Comparison of ENCODE assay signal across 14 cellular contexts in genomic region chr21:45087022-45087823, GRCh38. TPM values are rescaled to one million over a fixed set of nuclear protein-coding genes. Genes with fewer than 3 reads are reported as not detected.
DNase-seq lines count a peak whose midpoint lies in the region; ATAC-seq and TF ChIP-seq lines count a peak whose summit lies in the region.
"Had no signal": no experiment of that assay in that cellular context is flagged by ENCODE, and none has a peak within 500 bp of the region (broad histone marks: within the 10 kb centered on the region; RNA-seq: fewer than 3 reads in every experiment).

No MANE protein-coding gene starts in this region.

- no peak for DNase-seq in CD4-positive, alpha-beta T cell
- DNase-seq in Kasumi-1 (lab: John Stamatoyannopoulos, UW): peak; percentile 28 to 51
- peak; percentile 61 for DNase-seq in activated CD4-positive, alpha-beta memory T cell treated with anti-CD3 and anti-CD28 coated beads, Interleukin-2, amount 10 ng/mL, durations not matched to agents 7 days and 5 days
- DNase-seq in mucosa of descending colon: no peak
- no peak for DNase-seq in esophagus muscularis mucosa (ENCODE audit: extremely low spot score)
- no peak for DNase-seq in heart left ventricle
- DNase-seq: NCI-H69, nephron progenitor cell had no signal

- H3K27ac Mint-ChIP-seq in CD4-positive, alpha-beta T cell: peak overlapping the region; percentile 94
- H3K27ac Mint-ChIP-seq in activated CD4-positive, alpha-beta memory T cell treated with anti-CD3 and anti-CD28 coated beads, Interleukin-2, amount 10 ng/mL, durations not matched to agents 7 days and 5 days: peak overlapping the region; percentile 79
- H3K27ac Mint-ChIP-seq: nephron progenitor cell had no signal

- H3K27me3 Mint-ChIP-seq in CD4-positive, alpha-beta T cell: no peaks in the 10 kb centered on the region
- H3K27me3 Mint-ChIP-seq in activated CD4-positive, alpha-beta memory T cell treated with anti-CD3 and anti-CD28 coated beads, Interleukin-2, amount 10 ng/mL, durations not matched to agents 7 days and 5 days: no peaks in the 10 kb centered on the region

- CTCF ChIA-PET in CD4-positive, alpha-beta T cell (lab: Charles Lee): interaction anchor here (0.8 to 1.2 kb wide), 2 partner anchors 12 to 49 kb away, joined by 3 read pairs; no protein-coding TSS in a partner anchor
- CTCF ChIA-PET in activated CD4-positive, alpha-beta memory T cell treated with anti-CD3 and anti-CD28 coated beads, Interleukin-2, amount 10 ng/mL, durations not matched to agents 7 days and 5 days (lab: Charles Lee): no interaction called here

- peak overlapping the region; percentile 61 for H3K4me3 Mint-ChIP-seq in CD4-positive, alpha-beta T cell
- peak overlapping the region; percentile 43 for H3K4me3 Mint-ChIP-seq in activated CD4-positive, alpha-beta memory T cell treated with anti-CD3 and anti-CD28 coated beads, Interleukin-2, amount 10 ng/mL, durations not matched to agents 7 days and 5 days
- H3K4me3 Mint-ChIP-seq: nephron progenitor cell had no signal

- no peak overlapping the region for H3K27ac ChIP-seq in CD4-positive, alpha-beta T cell (ENCODE audit: low read depth, low read length)
- H3K27ac ChIP-seq in esophagus muscularis mucosa (replicated peaks in 1 of 4): peak overlapping the region in 1 of 4 donors; percentile 9
- no peak overlapping the region for H3K27ac ChIP-seq in heart left ventricle
- H3K27ac ChIP-seq: C4-2B had no signal

- no peaks in the 10 kb centered on the region for H3K9me3 ChIP-seq in CD4-positive, alpha-beta T cell (ENCODE audit: control insufficient read depth, low read length)
- H3K9me3 ChIP-seq in mucosa of descending colon (no peaks in the 10 kb centered on the region), esophagus muscularis mucosa (no peaks in the 10 kb centered on the region), heart left ventricle (no peaks in the 10 kb centered on the region)

- H3K4me3 ChIP-seq in mucosa of descending colon: no peak overlapping the region
- no peak overlapping the region for H3K4me3 ChIP-seq in esophagus muscularis mucosa
- H3K4me3 ChIP-seq in heart left ventricle: no peak overlapping the region

- no peak for TF ChIP-seq CTCF in CD4-positive, alpha-beta T cell (IDR thresholded peaks at IDR 0.05)
- no peak for TF ChIP-seq CTCF in mucosa of descending colon (IDR thresholded peaks at IDR 0.05)
- TF ChIP-seq CTCF in esophagus muscularis mucosa (IDR thresholded peaks at IDR 0.05): no peak
- no peak for TF ChIP-seq CTCF in heart left ventricle (IDR thresholded peaks at IDR 0.05)

- WGBS in esophagus muscularis mucosa: 76% methylated on average over 10 of the region's 10 CpGs
- WGBS in heart left ventricle, 4 donors: 87 to 92% (median 88%) methylated on average over 10 of the region's 10 CpGs

- H3K4me1 Mint-ChIP-seq in CD4-positive, alpha-beta T cell (ENCODE audit: low read depth): peaks cover 91% of the 10 kb centered on the region
- H3K4me1 Mint-ChIP-seq in activated CD4-positive, alpha-beta memory T cell treated with anti-CD3 and anti-CD28 coated beads, Interleukin-2, amount 10 ng/mL, durations not matched to agents 7 days and 5 days: peaks cover 77% of the 10 kb centered on the region

- peak; percentile 51 for ATAC-seq in CD4-positive, alpha-beta T cell (ENCODE audit: poor library complexity)
- ATAC-seq in mucosa of descending colon (peak; percentile 14), esophagus mucosa (no peak), GM21786 (IDR thresholded peaks at IDR 0.05; ENCODE audit: unreplicated experiment) (no peak), heart left ventricle (no peak)
- ATAC-seq: left lobe of liver, Right ventricle myocardium inferior, sciatic nerve had no signal

- intact Hi-C loops in CD4-positive, alpha-beta T cell (cut with DNase I, micrococcal nuclease): loop anchor here in 1 of 2 experiments (1.0 to 2.0 kb wide), 2 partner anchors 8 to 18 kb away; no protein-coding TSS in a partner anchor
- intact Hi-C loops in mucosa of descending colon (cut with DNase I, micrococcal nuclease) (no loop called here), esophagus muscularis mucosa (cut with DNase I) (loop anchor here (5.0 kb wide), 1 partner anchor 35 kb away; no protein-coding TSS in a partner anchor), heart left ventricle (cut with DNase I) (no loop called here)

- TF ChIP-seq POLR2A in esophagus muscularis mucosa (IDR thresholded peaks at IDR 0.05; ENCODE audit: low read depth) (no peak), heart left ventricle (IDR thresholded peaks at IDR 0.05) (no peak)

- H3K36me3 ChIP-seq in mucosa of descending colon (ENCODE audit: low read depth): no peaks in the 10 kb centered on the region
- peaks cover 0 to 8% (median 2%) of the 10 kb centered on the region in 4 donors for H3K36me3 ChIP-seq in esophagus muscularis mucosa
- H3K36me3 ChIP-seq in heart left ventricle: peaks cover 0 to under 1% (median 0%) of the 10 kb centered on the region in 9 donors

- no peak for TF ChIP-seq EP300 in esophagus muscularis mucosa (IDR thresholded peaks at IDR 0.05)

- H3K9me3 Mint-ChIP-seq in CD4-positive, alpha-beta T cell: no peaks in the 10 kb centered on the region
- H3K9me3 Mint-ChIP-seq in activated CD4-positive, alpha-beta memory T cell treated with anti-CD3 and anti-CD28 coated beads, Interleukin-2, amount 10 ng/mL, durations not matched to agents 7 days and 5 days: no peaks in the 10 kb centered on the region
- H3K9me3 Mint-ChIP-seq: nephron progenitor cell had no signal

- POLR2A ChIA-PET in CD4-positive, alpha-beta T cell (lab: Charles Lee): interaction anchor here (2.9 kb wide), 1 partner anchor 11 kb away, joined by 8 read pairs; no protein-coding TSS in a partner anchor
- POLR2A ChIA-PET in activated CD4-positive, alpha-beta memory T cell treated with anti-CD3 and anti-CD28 coated beads, Interleukin-2, amount 10 ng/mL, durations not matched to agents 7 days and 5 days (lab: Charles Lee): interaction anchor here (1.0 to 3.2 kb wide), 4 partner anchors 9 to 41 kb away, joined by 4 to 12 read pairs (median 5); partner anchors contain the start of gene ADARB1

- no peaks in the 10 kb centered on the region for H3K27me3 ChIP-seq in CD4-positive, alpha-beta T cell (ENCODE audit: control insufficient read depth, insufficient read depth, low read length)
- no peaks in the 10 kb centered on the region for H3K27me3 ChIP-seq in esophagus muscularis mucosa
- H3K27me3 ChIP-seq in heart left ventricle: no peaks in the 10 kb centered on the region

- H3K4me1 ChIP-seq in mucosa of descending colon (ENCODE audit: low read depth) (no peaks in the 10 kb centered on the region), esophagus muscularis mucosa (peaks cover 11 to 100% (median 78%) of the 10 kb centered on the region in 4 donors), heart left ventricle (peaks cover 4 to 70% (median 20%) of the 10 kb centered on the region in 12 donors)

- no peaks in the 10 kb centered on the region for H3K36me3 Mint-ChIP-seq in CD4-positive, alpha-beta T cell (ENCODE audit: low read depth)
- H3K36me3 Mint-ChIP-seq in activated CD4-positive, alpha-beta memory T cell treated with anti-CD3 and anti-CD28 coated beads, Interleukin-2, amount 10 ng/mL, durations not matched to agents 7 days and 5 days (ENCODE audit: low read depth): peaks cover 24% of the 10 kb centered on the region

RNA-seq across cellular contexts. Expression of gene ADARB1, which starts 12.8 kb away (rescaled TPM):
- total RNA-seq in CD4-positive, alpha-beta T cell: 10 to 100 TPM; 27.5 to 28.6 TPM
- total RNA-seq in activated CD4-positive, alpha-beta memory T cell treated with anti-CD3 and anti-CD28 coated beads, Interleukin-2, amount 10 ng/mL, durations not matched to agents 7 days and 5 days: 10 to 100 TPM; 59.1 to 59.6 TPM
- total RNA-seq in mucosa of descending colon: 10 to 100 TPM in 1 of 3 donors, 1 to 10 TPM in 2; 5.4 to 91.2 (median 8.8) TPM
- 5.9 TPM for total RNA-seq in esophagus mucosa
- 100 to 1,000 TPM; 107 to 231 (median 201) TPM for total RNA-seq in esophagus muscularis mucosa
- 10 to 100 TPM in 8 of 9 donors, 1 to 10 TPM in 1; 6.9 to 16.3 (median 12.1) TPM for total RNA-seq in heart left ventricle
- polyA plus RNA-seq in heart left ventricle: 10 to 100 TPM in 1 of 2 donors, 1 to 10 TPM in 1; 8.9 to 11.5 TPM

Comparison
In these comparisons a context has a peak if more than half of its experiments do, and no peak if none do; other contexts are left out.
1. ATAC-seq: peak in CD4-positive, alpha-beta T cell (single experiment) and mucosa of descending colon (single experiment); none in esophagus mucosa (single experiment), GM21786 (single experiment) and heart left ventricle (0 of 4).
2. DNase-seq: peak in Kasumi-1 (2 of 2) and activated CD4-positive, alpha-beta memory T cell treated with anti-CD3 and anti-CD28 coated beads, Interleukin-2, amount 10 ng/mL, durations not matched to agents 7 days and 5 days (single experiment); none in CD4-positive, alpha-beta T cell (0 of 10), mucosa of descending colon (0 of 3), esophagus muscularis mucosa (single experiment) and heart left ventricle (0 of 5).